Comparison of ENCODE assay signal across 1 cellular context in genomic region chr19:18390075-18390909, GRCh38.
TF ChIP-seq lines count a peak whose summit lies in the region.

No MANE protein-coding gene starts in this region.

TF ChIP-seq in endothelial cell of umbilical vein, 7 proteins besides CTCF, POLR2A, EP300 and RAD21:
- TF ChIP-seq EZH2 (IDR thresholded peaks at IDR 0.05; ENCODE audit: borderline replicate concordance, low read depth, low read length, severe bottlenecking) (no peak), FOS (IDR thresholded peaks at IDR 0.05; ENCODE audit: borderline replicate concordance, insufficient read depth, low read length) (no peak), MAX (IDR thresholded peaks at IDR 0.05; ENCODE audit: insufficient read depth, insufficient read length) (no peak), POLR2AphosphoS5 (IDR thresholded peaks at IDR 0.05; ENCODE audit: insufficient read depth, low read depth, low read length) (peak; percentile 80)
